ENCODE assay signal across 1 cellular context in genomic region chr15:45279024-45279697, GRCh38.
TF ChIP-seq lines count a peak whose summit lies in the region.

No MANE protein-coding gene starts in this region.

TF ChIP-seq in HCT116, 20 proteins besides CTCF, POLR2A, EP300 and RAD21 (continued from another document):
- TF ChIP-seq, protein P1, sequence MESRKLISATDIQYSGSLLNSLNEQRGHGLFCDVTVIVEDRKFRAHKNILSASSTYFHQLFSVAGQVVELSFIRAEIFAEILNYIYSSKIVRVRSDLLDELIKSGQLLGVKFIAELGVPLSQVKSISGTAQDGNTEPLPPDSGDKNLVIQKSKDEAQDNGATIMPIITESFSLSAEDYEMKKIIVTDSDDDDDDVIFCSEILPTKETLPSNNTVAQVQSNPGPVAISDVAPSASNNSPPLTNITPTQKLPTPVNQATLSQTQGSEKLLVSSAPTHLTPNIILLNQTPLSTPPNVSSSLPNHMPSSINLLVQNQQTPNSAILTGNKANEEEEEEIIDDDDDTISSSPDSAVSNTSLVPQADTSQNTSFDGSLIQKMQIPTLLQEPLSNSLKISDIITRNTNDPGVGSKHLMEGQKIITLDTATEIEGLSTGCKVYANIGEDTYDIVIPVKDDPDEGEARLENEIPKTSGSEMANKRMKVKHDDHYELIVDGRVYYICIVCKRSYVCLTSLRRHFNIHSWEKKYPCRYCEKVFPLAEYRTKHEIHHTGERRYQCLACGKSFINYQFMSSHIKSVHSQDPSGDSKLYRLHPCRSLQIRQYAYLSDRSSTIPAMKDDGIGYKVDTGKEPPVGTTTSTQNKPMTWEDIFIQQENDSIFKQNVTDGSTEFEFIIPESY (IDR thresholded peaks at IDR 0.05; ENCODE audit: extremely low read depth, insufficient replicate concordance, low read length), result no peak
- TF ChIP-seq ELF1 (IDR thresholded peaks at IDR 0.05; ENCODE audit: borderline replicate concordance, low read depth) (peak; percentile 52), YY1 (IDR thresholded peaks at IDR 0.05; ENCODE audit: extremely low read depth, insufficient replicate concordance, low read depth, low read length) (peak; percentile 3), POLR2AphosphoS5 (IDR thresholded peaks at IDR 0.05; ENCODE audit: low read depth, low read length) (peak; percentile 92), JUND (IDR thresholded peaks at IDR 0.05) (no peak), SP1 (IDR thresholded peaks at IDR 0.05; ENCODE audit: low read depth) (peak; percentile 96), ZNF274 (IDR thresholded peaks at IDR 0.05; ENCODE audit: low read depth, low read length) (no peak), ZFX (IDR thresholded peaks at IDR 0.05) (no peak), REST (IDR thresholded peaks at IDR 0.05; ENCODE audit: low read depth) (no peak), FOSL1 (IDR thresholded peaks at IDR 0.05; ENCODE audit: low read depth) (no peak), SRF (IDR thresholded peaks at IDR 0.05; ENCODE audit: low read depth) (peak; percentile 49; the same call in 1 of the 2 replicates), CEBPB (IDR thresholded peaks at IDR 0.05; ENCODE audit: low read depth) (no peak), ATF3 (IDR thresholded peaks at IDR 0.05) (no peak), TCF7L2 (IDR thresholded peaks at IDR 0.05; ENCODE audit: borderline replicate concordance, extremely low read depth, insufficient read depth, insufficient read length) (no peak)
